9 cellular contexts compared by ENCODE assay signal in the genomic region with DNA sequence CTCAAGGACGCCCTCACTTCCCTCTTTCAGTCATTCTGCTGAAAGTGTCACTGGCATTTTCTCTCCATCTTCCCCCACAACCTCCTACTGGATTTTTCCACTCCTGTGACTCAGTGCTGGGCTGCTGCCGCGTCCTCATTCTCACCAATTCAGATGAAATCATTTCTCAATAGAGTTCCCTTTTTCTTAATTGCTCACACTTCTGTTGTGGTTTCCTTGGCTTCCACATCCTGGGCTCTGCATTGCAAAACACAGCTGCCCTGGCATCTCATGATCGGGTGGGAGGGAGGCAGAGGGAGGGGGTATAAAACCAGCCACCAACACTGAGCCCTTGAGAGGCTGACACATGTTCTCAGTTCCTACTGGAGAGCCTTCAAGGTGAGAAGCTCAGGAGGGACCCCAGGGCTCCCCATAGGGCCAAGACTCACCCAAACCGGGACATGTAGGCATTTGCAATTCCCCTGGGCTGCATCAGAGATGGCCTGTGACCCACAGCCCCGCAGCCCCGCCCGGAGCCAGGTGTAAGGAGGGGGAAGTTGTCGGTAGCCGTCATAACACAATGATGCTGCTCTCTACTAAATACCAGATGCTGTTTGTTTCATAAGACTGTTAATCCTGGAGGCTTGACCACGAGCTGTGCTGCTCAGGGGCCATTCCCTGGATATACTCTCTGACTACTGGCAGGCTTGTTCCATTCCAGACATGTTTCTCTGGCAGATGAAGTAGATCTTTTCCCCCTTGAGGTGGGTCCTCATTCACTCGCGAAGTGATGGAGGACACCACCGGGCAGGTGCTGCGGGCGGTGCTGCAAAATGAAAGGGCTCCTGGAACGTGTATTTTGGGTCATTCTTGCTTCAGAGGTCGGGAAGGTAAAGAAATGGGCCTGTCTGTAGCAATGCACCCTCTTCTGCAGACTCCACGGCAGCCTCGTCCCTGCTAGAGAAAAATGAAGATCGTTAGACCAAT.
DNase-seq lines count a peak whose midpoint lies in the region; ATAC-seq lines count a peak whose summit lies in the region.
"Had no signal": no experiment of that assay in that cellular context is flagged by ENCODE, and none has a peak within 500 bp of the region (broad histone marks: within the 10 kb centered on the region; RNA-seq: fewer than 3 reads in every experiment).

No MANE protein-coding gene starts in this region.

- DNase-seq in GM04503 (ENCODE audit: low read depth) (peak; percentile 80), NOMO-1 (lab: John Stamatoyannopoulos, UW; ENCODE audit: unreplicated experiment in 2 of 2) (peak; percentile 96 to 99), fibroblast of peridontal ligament (ENCODE audit: extremely low read depth) (peak; percentile 23), renal cortical epithelial cell (ENCODE audit: low read depth) (peak; percentile 98), NCI-H2107 (lab: John Stamatoyannopoulos, UW) (no peak), NCI-H146 treated with DMSO at 0.1 percent for 48 hours (lab: John Stamatoyannopoulos, UW; ENCODE audit: unreplicated experiment) (no peak)
- DNase-seq in activated T-cell treated with anti-CD3 and anti-CD28 coated beads, Interleukin-2, amount 50 U/mL, for 4 hours = peak; percentile 72

- peaks cover 66% of the 10 kb centered on the region for H3K36me3 Mint-ChIP-seq in activated T-cell treated with anti-CD3 and anti-CD28 coated beads, Interleukin-2, amount 50 U/mL, for 4 hours (ENCODE audit: insufficient read depth)

- no peaks in the 10 kb centered on the region for H3K27me3 Mint-ChIP-seq in activated T-cell treated with anti-CD3 and anti-CD28 coated beads, Interleukin-2, amount 50 U/mL, for 4 hours (ENCODE audit: low read depth)

- ATAC-seq in HG02571 (IDR thresholded peaks at IDR 0.05; ENCODE audit: unreplicated experiment) = peak; percentile 32
- peak; percentile 86 to 89 for ATAC-seq in activated T-cell treated with anti-CD3 and anti-CD28 coated beads, Interleukin-2, amount 50 U/mL, for 4 hours
- ATAC-seq: K562 had no signal

- H3K9me3 Mint-ChIP-seq in activated T-cell treated with anti-CD3 and anti-CD28 coated beads, Interleukin-2, amount 50 U/mL, for 4 hours = no peaks in the 10 kb centered on the region

- peak overlapping the region; percentile 78 for H3K4me3 Mint-ChIP-seq in activated T-cell treated with anti-CD3 and anti-CD28 coated beads, Interleukin-2, amount 50 U/mL, for 4 hours

- peaks cover 73% of the 10 kb centered on the region for H3K4me1 Mint-ChIP-seq in activated T-cell treated with anti-CD3 and anti-CD28 coated beads, Interleukin-2, amount 50 U/mL, for 4 hours (ENCODE audit: low read depth)

Comparison
In these comparisons a context has a peak if more than half of its experiments do, and no peak if none do; other contexts are left out.
1. DNase-seq: peak in GM04503 (single experiment), NOMO-1 (2 of 2), activated T-cell treated with anti-CD3 and anti-CD28 coated beads, Interleukin-2, amount 50 U/mL, for 4 hours (single experiment), fibroblast of peridontal ligament (single experiment) and renal cortical epithelial cell (single experiment); none in NCI-H2107 (single experiment) and NCI-H146 treated with DMSO at 0.1 percent for 48 hours (single experiment).